34 cellular contexts compared by ENCODE assay signal in the genomic region with DNA sequence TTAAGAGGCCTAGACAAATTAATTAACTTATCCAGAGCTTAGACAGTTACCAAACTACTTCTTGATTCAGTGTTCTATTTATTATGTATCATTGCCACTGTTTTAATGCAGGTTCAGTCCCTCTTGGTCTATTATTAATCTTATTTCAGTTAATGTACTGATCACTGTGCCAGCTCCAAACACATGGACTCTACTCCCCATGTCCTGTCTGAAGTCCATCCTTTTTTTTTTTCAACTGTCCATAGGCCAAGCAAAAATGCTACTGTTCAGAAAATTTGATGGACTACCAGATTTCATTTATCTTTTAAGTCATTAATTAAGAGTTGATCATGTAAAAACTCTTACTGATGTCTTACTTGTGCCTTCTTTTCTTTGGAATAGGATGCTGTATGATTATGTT.
"Had no signal": no experiment of that assay in that cellular context is flagged by ENCODE, and none has a peak within 500 bp of the region (broad histone marks: within the 10 kb centered on the region; RNA-seq: fewer than 3 reads in every experiment).

No MANE protein-coding gene starts in this region.

- H3K27ac ChIP-seq: adrenal gland, esophagus muscularis mucosa, foreskin keratinocyte, gastrocnemius medialis had no signal

- H3K36me3 ChIP-seq: adrenal gland, gastrocnemius medialis had no signal

- H3K27me3 Mint-ChIP-seq: activated CD4-positive, alpha-beta memory T cell treated with anti-CD3 and anti-CD28 coated beads for 36 hours; activated CD4-positive, alpha-beta T cell treated with anti-CD3 and anti-CD28 coated beads for 36 hours; activated CD4-positive, alpha-beta T cell treated with anti-CD3 and anti-CD28 coated beads, Interleukin-2, amount 10 ng/mL, durations not matched to agents 24 days and 14 days; activated CD8-positive, alpha-beta memory T cell treated with anti-CD3 and anti-CD28 coated beads, Interleukin-2, amount 10 ng/mL, durations not matched to agents 7 days and 5 days; activated naive CD4-positive, alpha-beta T cell treated with anti-CD3 and anti-CD28 coated beads, Interleukin-2, amount 50 U/mL, for 24 hours; activated naive CD8-positive, alpha-beta T cell treated with anti-CD3 and anti-CD28 coated beads for 36 hours; activated naive CD8-positive, alpha-beta T cell treated with anti-CD3 and anti-CD28 coated beads, Interleukin-2, amount 50 U/mL, for 24 hours; effector memory CD8-positive, alpha-beta T cell had no signal

- FAIRE-seq: colon had no signal

- H3K27ac Mint-ChIP-seq: activated CD4-positive, alpha-beta memory T cell treated with anti-CD3 and anti-CD28 coated beads for 36 hours; activated CD4-positive, alpha-beta T cell treated with anti-CD3 and anti-CD28 coated beads for 36 hours; activated CD4-positive, alpha-beta T cell treated with anti-CD3 and anti-CD28 coated beads, Interleukin-2, amount 10 ng/mL, durations not matched to agents 24 days and 14 days; activated CD8-positive, alpha-beta memory T cell treated with anti-CD3 and anti-CD28 coated beads, Interleukin-2, amount 10 ng/mL, durations not matched to agents 7 days and 5 days; activated CD8-positive, alpha-beta T cell treated with anti-CD3 and anti-CD28 coated beads, Interleukin-2, amount 10 ng/mL, durations not matched to agents 7 days and 5 days; activated naive CD4-positive, alpha-beta T cell treated with anti-CD3 and anti-CD28 coated beads for 36 hours; activated naive CD4-positive, alpha-beta T cell treated with anti-CD3 and anti-CD28 coated beads, Interleukin-2, amount 50 U/mL, for 24 hours; activated naive CD8-positive, alpha-beta T cell treated with anti-CD3 and anti-CD28 coated beads for 36 hours; activated naive CD8-positive, alpha-beta T cell treated with anti-CD3 and anti-CD28 coated beads, Interleukin-2, amount 50 U/mL, for 24 hours; activated T-helper 1 cell treated with anti-CD3 and anti-CD28 coated beads, Interleukin-12 subunit alpha, Interleukin-12 subunit beta, Interleukin-2, Interleukin-4 antibody, amounts not matched to agents 30 ng/mL and 10 ng/mL and 1 ng/mL, durations not matched to agents 14 hours and 24 hours and 36 hours; activated T-helper 2 cell treated with anti-CD3 and anti-CD28 coated beads, Interferon-gamma antibody, Interleukin-2, Interleukin-4, amounts not matched to agents 10 μg/mL and 5 μg/mL and 100 μg/mL, durations not matched to agents 14 hours and 24 hours and 36 hours; effector memory CD8-positive, alpha-beta T cell had no signal

- H3K4me1 Mint-ChIP-seq: activated CD4-positive, alpha-beta T cell treated with anti-CD3 and anti-CD28 coated beads for 36 hours; activated CD4-positive, alpha-beta T cell treated with anti-CD3 and anti-CD28 coated beads, Interleukin-2, amount 10 ng/mL, durations not matched to agents 24 days and 14 days; activated naive CD4-positive, alpha-beta T cell treated with anti-CD3 and anti-CD28 coated beads, Interleukin-2, amount 50 U/mL, for 24 hours; activated naive CD8-positive, alpha-beta T cell treated with anti-CD3 and anti-CD28 coated beads for 36 hours; activated naive CD8-positive, alpha-beta T cell treated with anti-CD3 and anti-CD28 coated beads, Interleukin-2, amount 50 U/mL, for 24 hours had no signal

- H3K4me3 ChIP-seq: adrenal gland, body of pancreas, esophagus muscularis mucosa, gastrocnemius medialis had no signal

- H3K9me3 ChIP-seq: adrenal gland, body of pancreas, esophagus muscularis mucosa, gastrocnemius medialis had no signal

- ATAC-seq: activated CD4-positive, alpha-beta T cell treated with anti-CD3 and anti-CD28 coated beads for 36 hours; activated CD8-positive, alpha-beta memory T cell treated with anti-CD3 and anti-CD28 coated beads, Interleukin-2, amount 10 ng/mL, durations not matched to agents 7 days and 5 days; activated CD8-positive, alpha-beta T cell treated with anti-CD3 and anti-CD28 coated beads, Interleukin-2, amount 10 ng/mL, durations not matched to agents 7 days and 5 days; activated naive CD8-positive, alpha-beta T cell treated with anti-CD3 and anti-CD28 coated beads, Interleukin-2, amount 50 U/mL, for 24 hours; body of pancreas; effector memory CD8-positive, alpha-beta T cell; foreskin keratinocyte; gastrocnemius medialis had no signal

- H3K4me3 Mint-ChIP-seq: activated CD4-positive, alpha-beta memory T cell treated with anti-CD3 and anti-CD28 coated beads for 36 hours; activated CD4-positive, alpha-beta T cell treated with anti-CD3 and anti-CD28 coated beads for 36 hours; activated CD4-positive, alpha-beta T cell treated with anti-CD3 and anti-CD28 coated beads, Interleukin-2, amount 10 ng/mL, durations not matched to agents 24 days and 14 days; activated CD8-positive, alpha-beta memory T cell treated with anti-CD3 and anti-CD28 coated beads, Interleukin-2, amount 10 ng/mL, durations not matched to agents 7 days and 5 days; activated CD8-positive, alpha-beta T cell treated with anti-CD3 and anti-CD28 coated beads, Interleukin-2, amount 10 ng/mL, durations not matched to agents 7 days and 5 days; activated naive CD4-positive, alpha-beta T cell treated with anti-CD3 and anti-CD28 coated beads for 36 hours; activated naive CD4-positive, alpha-beta T cell treated with anti-CD3 and anti-CD28 coated beads, Interleukin-2, amount 50 U/mL, for 24 hours; activated naive CD8-positive, alpha-beta T cell treated with anti-CD3 and anti-CD28 coated beads for 36 hours; activated naive CD8-positive, alpha-beta T cell treated with anti-CD3 and anti-CD28 coated beads, Interleukin-2, amount 50 U/mL, for 24 hours; activated T-helper 1 cell treated with anti-CD3 and anti-CD28 coated beads, Interleukin-12 subunit alpha, Interleukin-12 subunit beta, Interleukin-2, Interleukin-4 antibody, amounts not matched to agents 30 ng/mL and 10 ng/mL and 1 ng/mL, durations not matched to agents 14 hours and 24 hours and 36 hours; effector memory CD8-positive, alpha-beta T cell had no signal

- H3K4me1 ChIP-seq: adrenal gland, foreskin keratinocyte, gastrocnemius medialis had no signal

- H3K9me3 Mint-ChIP-seq: activated CD4-positive, alpha-beta memory T cell treated with anti-CD3 and anti-CD28 coated beads for 36 hours; activated CD4-positive, alpha-beta T cell treated with anti-CD3 and anti-CD28 coated beads, Interleukin-2, amount 10 ng/mL, durations not matched to agents 24 days and 14 days; activated naive CD4-positive, alpha-beta T cell treated with anti-CD3 and anti-CD28 coated beads for 36 hours; activated naive CD4-positive, alpha-beta T cell treated with anti-CD3 and anti-CD28 coated beads, Interleukin-2, amount 50 U/mL, for 24 hours; activated naive CD8-positive, alpha-beta T cell treated with anti-CD3 and anti-CD28 coated beads for 36 hours; activated naive CD8-positive, alpha-beta T cell treated with anti-CD3 and anti-CD28 coated beads, Interleukin-2, amount 50 U/mL, for 24 hours; activated T-helper 1 cell treated with anti-CD3 and anti-CD28 coated beads, Interleukin-12 subunit alpha, Interleukin-12 subunit beta, Interleukin-2, Interleukin-4 antibody, amounts not matched to agents 30 ng/mL and 10 ng/mL and 1 ng/mL, durations not matched to agents 14 hours and 24 hours and 36 hours; activated T-helper 2 cell treated with anti-CD3 and anti-CD28 coated beads, Interferon-gamma antibody, Interleukin-2, Interleukin-4, amounts not matched to agents 10 μg/mL and 5 μg/mL and 100 μg/mL, durations not matched to agents 14 hours and 24 hours and 36 hours; effector memory CD8-positive, alpha-beta T cell had no signal

- DNase-seq: activated CD4-positive, alpha-beta memory T cell treated with anti-CD3 and anti-CD28 coated beads for 36 hours; activated CD4-positive, alpha-beta T cell treated with anti-CD3 and anti-CD28 coated beads for 36 hours; activated CD4-positive, alpha-beta T cell treated with anti-CD3 and anti-CD28 coated beads, Interleukin-2, amount 10 ng/mL, durations not matched to agents 24 days and 14 days; activated CD4-positive, CD25-positive, alpha-beta regulatory T cell; activated CD4-positive, CD25-positive, alpha-beta regulatory T cell treated with anti-CD3 and anti-CD28 coated beads, Interleukin-2, amount 50 U/mL, for 72 hours; activated CD8-positive, alpha-beta memory T cell treated with anti-CD3 and anti-CD28 coated beads, Interleukin-2, amount 10 ng/mL, durations not matched to agents 7 days and 5 days; activated CD8-positive, alpha-beta memory T cell treated with anti-CD3 and anti-CD28 coated beads, Interleukin-2, amount 50 U/mL, for 4 hours; activated CD8-positive, alpha-beta T cell treated with anti-CD3 and anti-CD28 coated beads, Interleukin-2, amount 10 ng/mL, durations not matched to agents 7 days and 5 days; activated effector memory CD4-positive, alpha-beta T cell treated with anti-CD3 and anti-CD28 coated beads, Interleukin-2, amount 50 U/mL, for 16 hours; activated naive CD4-positive, alpha-beta T cell treated with anti-CD3 and anti-CD28 coated beads for 36 hours; activated naive CD8-positive, alpha-beta T cell treated with anti-CD3 and anti-CD28 coated beads for 36 hours; activated naive CD8-positive, alpha-beta T cell treated with anti-CD3 and anti-CD28 coated beads, Interleukin-2, amount 50 U/mL, for 24 hours; activated T-cell treated with anti-CD3 and anti-CD28 coated beads, Interleukin-2, amount 50 U/mL, for 1 hour; activated T-cell treated with anti-CD3 and anti-CD28 coated beads, Interleukin-2, amount 50 U/mL, for 48 hours; adrenal gland; amygdala; aorta; body of pancreas; caudate nucleus; cortex of kidney; dermis blood vessel endothelial cell; effector CD4-positive, alpha-beta T cell; effector memory CD8-positive, alpha-beta T cell; erythroblast; foreskin keratinocyte; gastrocnemius medialis; glutamatergic neuron; T-helper 1 cell; T-helper 2 cell had no signal
